In the genomic region with DNA sequence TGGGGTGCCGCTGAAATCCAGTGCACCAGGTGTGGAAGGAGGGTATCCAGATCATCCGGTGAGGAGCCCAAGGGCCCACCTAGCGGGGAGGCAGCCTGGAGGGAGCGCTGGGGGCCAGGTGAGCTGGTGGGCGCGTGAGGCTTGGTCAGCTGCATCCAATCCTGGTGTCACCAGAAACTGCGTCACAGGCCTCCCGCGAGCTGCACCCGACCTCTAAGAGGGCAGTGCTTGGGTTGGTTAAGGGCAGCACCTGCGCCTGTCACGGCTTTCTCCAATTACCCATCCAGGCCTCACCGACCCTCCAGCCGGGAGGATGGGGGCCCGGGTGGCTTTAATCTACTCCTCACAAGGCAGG, we compare ENCODE assay signal across 19 cellular contexts. TPM values are rescaled to one million over a fixed set of nuclear protein-coding genes. Genes with fewer than 3 reads are reported as not detected.
"Had no signal": no experiment of that assay in that cellular context is flagged by ENCODE, and none has a peak within 500 bp of the region (broad histone marks: within the 10 kb centered on the region; RNA-seq: fewer than 3 reads in every experiment).

No MANE protein-coding gene starts in this region.

- DNase-seq: effector memory CD8-positive, alpha-beta T cell; foreskin keratinocyte; head of caudate nucleus; mammary epithelial cell; mucosa of descending colon; natural killer cell; nucleus accumbens; ovary; small intestine; stimulated activated CD4-positive, alpha-beta T cell treated with anti-CD3 and anti-CD28 coated beads, Interleukin-12 subunit alpha, Interleukin-12 subunit beta, amount 100 ng/mL, for 4 hours; stimulated activated naive CD4-positive, alpha-beta T cell; stomach; substantia nigra had no signal

- H3K27me3 Mint-ChIP-seq: dendritic cell treated with granulocyte-macrophage colony-stimulating factor and Interleukin-4, amounts not matched to agents 40 ng/mL and 50 ng/mL, for 4 days had no signal

- H3K36me3 Mint-ChIP-seq: natural killer cell, type B pancreatic cell had no signal

- H3K9me3 Mint-ChIP-seq: dendritic cell treated with granulocyte-macrophage colony-stimulating factor and Interleukin-4, amounts not matched to agents 40 ng/mL and 50 ng/mL, for 4 days; effector memory CD8-positive, alpha-beta T cell; natural killer cell; neural crest cell; type B pancreatic cell had no signal

- ATAC-seq: effector memory CD8-positive, alpha-beta T cell; foreskin keratinocyte; mucosa of descending colon; natural killer cell had no signal

- H3K4me1 Mint-ChIP-seq: natural killer cell, neural crest cell had no signal

- H3K4me3 Mint-ChIP-seq: dendritic cell treated with granulocyte-macrophage colony-stimulating factor and Interleukin-4, amounts not matched to agents 40 ng/mL and 50 ng/mL, for 4 days; effector memory CD8-positive, alpha-beta T cell; natural killer cell; neural crest cell; type B pancreatic cell had no signal

- H3K27ac Mint-ChIP-seq: dendritic cell treated with granulocyte-macrophage colony-stimulating factor and Interleukin-4, amounts not matched to agents 40 ng/mL and 50 ng/mL, for 4 days; effector memory CD8-positive, alpha-beta T cell; natural killer cell; type B pancreatic cell had no signal

RNA-seq across cellular contexts. Expression of a gene that starts 0.3 kb away (rescaled TPM):
- total RNA-seq: esophagus muscularis mucosa, foreskin keratinocyte, hepatocyte, mammary epithelial cell, mucosa of descending colon, natural killer cell, neural crest cell, right atrium auricular region had no signal
